8 cellular contexts compared by ENCODE assay signal in the genomic region with DNA sequence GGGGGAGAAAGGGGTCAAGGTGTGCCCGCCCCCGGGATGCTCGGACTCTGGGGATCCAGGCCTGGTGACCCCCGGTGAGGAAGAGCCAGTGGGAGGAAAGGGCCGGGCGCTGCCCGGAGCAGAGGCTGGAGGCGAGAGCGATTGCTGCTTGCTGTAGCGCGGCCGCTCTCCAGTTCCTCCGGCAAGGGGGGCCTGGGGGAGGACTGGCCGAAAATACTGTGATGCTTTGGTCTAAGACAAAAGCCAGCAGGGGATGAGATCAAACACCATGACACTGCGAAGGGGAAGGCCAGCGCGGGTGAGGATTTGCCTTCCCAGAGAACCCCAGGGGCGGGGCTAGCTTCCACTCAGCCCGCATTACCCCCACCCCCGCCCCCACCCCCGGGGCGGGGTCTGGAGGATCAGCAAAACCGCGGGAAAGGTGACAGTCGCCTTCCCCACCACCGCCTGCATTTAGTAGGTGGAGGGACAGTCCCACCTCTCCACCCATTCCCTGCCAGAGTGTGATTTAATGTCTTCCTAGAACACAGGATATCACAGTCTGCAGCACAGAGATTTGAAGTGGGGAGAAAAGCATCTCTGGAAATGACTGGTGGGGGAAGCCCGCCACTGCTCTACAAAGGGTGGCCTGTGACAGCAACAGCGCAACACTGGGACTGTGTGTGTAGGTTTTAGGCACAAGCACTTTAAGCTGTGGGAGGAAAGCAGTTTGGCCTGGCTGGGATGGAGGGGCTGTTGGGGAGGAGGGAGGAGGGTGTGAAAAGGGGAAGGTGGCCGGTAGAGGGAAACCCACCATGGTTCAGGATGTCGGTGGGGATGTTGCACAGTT. TPM values are rescaled to one million over a fixed set of nuclear protein-coding genes. Genes with fewer than 3 reads are reported as not detected.
DNase-seq lines count a peak whose midpoint lies in the region; ATAC-seq and TF ChIP-seq lines count a peak whose summit lies in the region.

No MANE protein-coding gene starts in this region.

- no peaks in the 10 kb centered on the region for H3K9me3 ChIP-seq in A673 (ENCODE audit: low read depth, low read length, poor library complexity, severe bottlenecking)

- H3K4me1 ChIP-seq in A673 (ENCODE audit: insufficient read depth, low read length, poor library complexity, severe bottlenecking), result peaks cover 16% of the 10 kb centered on the region

- H3K4me3 ChIP-seq in A673 (ENCODE audit: low read depth, low read length, poor library complexity, severe bottlenecking), result peak overlapping the region; percentile 57
- peak overlapping the region; percentile 46 to 78 (median 64) for H3K4me3 ChIP-seq in dorsolateral prefrontal cortex

- BruUV-seq in A673 (replicated peaks; lab: Mats Ljungman, UMichigan), result no TSS peak

- DNase-seq in A673 (ENCODE audit: low spot score), result peak; percentile 82
- peak; percentile 21 for DNase-seq in NCI-H460 (ENCODE audit: extremely low read depth, low read depth)
- peak; percentile 95 for DNase-seq in activated CD4-positive, alpha-beta T cell treated with anti-CD3 and anti-CD28 coated beads for 48 hours
- DNase-seq in dorsolateral prefrontal cortex, result peak in 3 of 10 donors; percentile 46 to 61 (median 59)
- DNase-seq in medulla oblongata (ENCODE audit: extremely low spot score), result peak; percentile 67
- DNase-seq in stimulated activated CD8-positive, alpha-beta memory T cell treated with anti-CD3 and anti-CD28 coated beads, Interleukin-15, amount 100 ng/mL, for 1 hour (ENCODE audit: low read depth), result peak; percentile 32

- CTCF ChIA-PET in A673 (lab: Charles Lee), result no interaction called here

- TF ChIP-seq CTCF in A673 (conservative IDR thresholded peaks at IDR 0.05; ENCODE audit: low read depth, low read length) (no peak), dorsolateral prefrontal cortex (IDR thresholded peaks at IDR 0.05 in 54 of 56, conservative IDR thresholded peaks at IDR 0.05 in 2 of 56; ENCODE audit: low read depth in 1 of 56, partially characterized antibody in 56 of 56) (no peak)

- intact Hi-C loops in A673 (cut with micrococcal nuclease; ENCODE audit: unreplicated experiment) (no loop called here), dorsolateral prefrontal cortex (cut with DNase I) (no loop called here)

- H3K36me3 ChIP-seq in A673 (ENCODE audit: insufficient read depth, low read length, poor library complexity, severe bottlenecking), result no peaks in the 10 kb centered on the region

- no peaks in the 10 kb centered on the region for H3K27me3 ChIP-seq in A673 (replicated peaks; ENCODE audit: insufficient read depth, low read depth, low read length, poor library complexity)
- no peaks in the 10 kb centered on the region for H3K27me3 ChIP-seq in dorsolateral prefrontal cortex

- H3K27ac ChIP-seq in A673 (ENCODE audit: low read depth, low read length, poor library complexity, severe bottlenecking) (peak overlapping the region; percentile 75), dorsolateral prefrontal cortex (peak overlapping the region in 46 of 59 donors; percentile 7 to 82 (median 67))

- POLR2A ChIA-PET in A673 (lab: Charles Lee; ENCODE audit: low non-redundant PET), result no interaction called here

- ATAC-seq in GM18870 (IDR thresholded peaks at IDR 0.05; ENCODE audit: unreplicated experiment) (peak; percentile 84), HG03139 (IDR thresholded peaks at IDR 0.05; ENCODE audit: unreplicated experiment) (peak; percentile 83)

RNA-seq across cellular contexts. Expression of gene MRC2, which starts 25.7 kb away (rescaled TPM):
- total RNA-seq in A673 (2021), result 34.3 and 57.1 TPM in 2 replicates
- total RNA-seq in NCI-H460 (2014; rRNA removed; shearing (Covaris generic)), result 5.9 and 9.7 TPM in 2 replicates
- polyA plus RNA-seq in NCI-H460 (2014; cell fraction: nucleus; rRNA removed), result 31.7 and 38.8 TPM in 2 replicates
- total RNA-seq in dorsolateral prefrontal cortex, result 10 to 100 TPM in 45 of 120 experiments, 1 to 10 TPM in 75; 2.8 to 24.9 (median 9.1) TPM
